ENCODE assay signal across 13 cellular contexts in the genomic region with DNA sequence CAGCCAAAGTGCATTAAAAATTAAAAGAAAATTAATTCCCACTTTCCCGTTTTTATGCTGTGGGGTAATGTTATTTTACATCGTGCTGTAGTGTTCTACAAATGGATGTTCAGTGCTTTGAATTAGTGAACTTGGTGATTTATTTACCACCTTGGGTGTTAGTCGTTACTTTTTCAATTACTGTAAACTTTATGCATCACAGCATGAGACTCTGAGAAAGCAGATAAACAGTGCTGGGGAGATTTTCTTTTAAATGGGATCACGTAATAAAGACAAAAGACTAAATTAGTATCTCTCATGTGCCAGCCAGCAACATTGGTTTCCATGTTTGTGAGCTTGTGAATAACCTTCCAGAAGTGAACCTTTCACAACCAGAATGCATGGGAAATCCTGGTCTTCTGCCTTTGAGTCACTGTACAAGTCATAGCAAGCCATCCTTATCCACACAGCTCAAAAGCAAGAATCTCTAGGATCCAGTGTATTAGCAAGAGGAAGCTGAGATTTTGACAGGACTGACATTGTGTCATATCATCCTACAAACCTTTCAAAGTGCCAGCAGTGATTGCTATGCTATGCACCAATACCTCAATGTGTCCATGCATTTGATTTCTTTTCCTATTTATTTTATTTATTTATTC. TPM values are rescaled to one million over a fixed set of nuclear protein-coding genes. Genes with fewer than 3 reads are reported as not detected.
DNase-seq lines count a peak whose midpoint lies in the region; ATAC-seq, FAIRE-seq and TF ChIP-seq lines count a peak whose summit lies in the region.
"Had no signal": no experiment of that assay in that cellular context is flagged by ENCODE, and none has a peak within 500 bp of the region (broad histone marks: within the 10 kb centered on the region; RNA-seq: fewer than 3 reads in every experiment).

No MANE protein-coding gene starts in this region.

- POLR2A ChIA-PET in A549 (lab: Yijun Ruan, JAX): interaction anchor here (1.1 kb wide), 1 partner anchor 39 kb away, joined by 3 read pairs; no protein-coding TSS in a partner anchor

- H3K9ac ChIP-seq in mammary epithelial cell (ENCODE audit: insufficient read depth, low read length): no peak overlapping the region
- H3K9ac ChIP-seq: BLaER1 treated with 17β-estradiol and CSF1 and Interleukin-3, amounts not matched to agents 10 nM and 100 nM had no signal

- TF ChIP-seq POLR2A in A549 (IDR thresholded peaks at IDR 0.05; ENCODE audit: low read length): no peak
- no peak for TF ChIP-seq POLR2A in erythroblast (IDR thresholded peaks at IDR 0.05; ENCODE audit: low read length)

- DNase-seq in A549 (ENCODE audit: low read depth in 1 of 2, low spot score in 1 of 2) (no peak), HT1080 (ENCODE audit: low read depth) (peak; percentile 7), mammary epithelial cell (peak; percentile 84), foreskin keratinocyte (peak; percentile 79 to 90), caudate nucleus (lab: John Stamatoyannopoulos, UW) (no peak), erythroblast (lab: John Stamatoyannopoulos, UW) (no peak)
- DNase-seq in stimulated activated CD4-positive, alpha-beta T cell treated with anti-CD3 and anti-CD28 coated beads, Interleukin-4, amount 100 ng/mL, for 4 hours: no peak
- no peak for DNase-seq in effector CD4-positive, alpha-beta T cell
- DNase-seq: 8988T, KBM-7, PC-3, Right ventricle myocardium superior had no signal

- no peaks in the 10 kb centered on the region for H3K4me1 ChIP-seq in A549
- no peaks in the 10 kb centered on the region for H3K4me1 ChIP-seq in mammary epithelial cell (ENCODE audit: insufficient read depth, low read length)
- peaks cover 6% of the 10 kb centered on the region for H3K4me1 ChIP-seq in foreskin keratinocyte

- 25% methylated on average over 4 of the region's 4 CpGs for WGBS in A549 (ENCODE audit: missing lambda C conversion rate)
- 75% methylated on average over 4 of the region's 4 CpGs for WGBS in mammary epithelial cell (ENCODE audit: low coverage, missing lambda C conversion rate)

- no peak for TF ChIP-seq RAD21 in A549 (conservative IDR thresholded peaks at IDR 0.05 in 1 of 2, IDR thresholded peaks at IDR 0.05 in 1 of 2)

- ATAC-seq in A549 (peak; percentile 31 to 33; a peak in 2 of 6 replicates), foreskin keratinocyte (peak; percentile 93)

- TF ChIP-seq CTCF in A549 (IDR thresholded peaks at IDR 0.05) (no peak), mammary epithelial cell (conservative IDR thresholded peaks at IDR 0.05 in 1 of 2, IDR thresholded peaks at IDR 0.05 in 1 of 2; ENCODE audit: extremely low read depth in 1 of 2, insufficient read depth in 1 of 2, low read depth in 1 of 2, low read length in 2 of 2) (no peak), foreskin keratinocyte (conservative IDR thresholded peaks at IDR 0.05) (no peak)

- no peaks in the 10 kb centered on the region for H3K36me3 ChIP-seq in mammary epithelial cell (ENCODE audit: insufficient read depth, low read length)
- H3K36me3 ChIP-seq: BLaER1 treated with 17β-estradiol and CSF1 and Interleukin-3, amounts not matched to agents 10 nM and 100 nM had no signal

- no TSS peak for BruUV-seq in mammary epithelial cell (replicated peaks; lab: Mats Ljungman, UMichigan)

- H3K27me3 ChIP-seq in mammary epithelial cell (ENCODE audit: insufficient read depth, low read length) (no peaks in the 10 kb centered on the region), foreskin keratinocyte (no peaks in the 10 kb centered on the region)
- H3K27me3 ChIP-seq: BLaER1 treated with 17β-estradiol and CSF1 and Interleukin-3, amounts not matched to agents 10 nM and 100 nM had no signal

- no peak for TF ChIP-seq EP300 in A549 (IDR thresholded peaks at IDR 0.05)

- no peak overlapping the region for H3K4me3 ChIP-seq in A549
- no peak overlapping the region for H3K4me3 ChIP-seq in mammary epithelial cell (replicated peaks in 1 of 3; ENCODE audit: insufficient read depth in 1 of 3, low read depth in 2 of 3, low read length in 3 of 3)
- H3K4me3 ChIP-seq: BLaER1 treated with 17β-estradiol and CSF1 and Interleukin-3, amounts not matched to agents 10 nM and 100 nM had no signal

- intact Hi-C loops in mammary epithelial cell (cut with micrococcal nuclease): no loop called here

- no peak overlapping the region for H3K4me2 ChIP-seq in A549
- H3K4me2 ChIP-seq in mammary epithelial cell (ENCODE audit: insufficient read depth, low read depth, low read length): no peak overlapping the region
- H3K4me2 ChIP-seq: BLaER1 treated with 17β-estradiol and CSF1 and Interleukin-3, amounts not matched to agents 10 nM and 100 nM had no signal

- FAIRE-seq in A549 (lab: Jason Lieb, UNC): no peak

- dilution Hi-C loops in mammary epithelial cell (cut with HindIII; ENCODE audit: low sequenced_read_pairs): no loop called here

- H2AFZ ChIP-seq in mammary epithelial cell (ENCODE audit: low read depth, low read length): no peak overlapping the region

- CTCF ChIA-PET in A549 (lab: Yijun Ruan, JAX) (no interaction called here), mammary epithelial cell (lab: Charles Lee; ENCODE audit: low non-redundant PET) (no interaction called here)

- no peaks in the 10 kb centered on the region for H4K20me1 ChIP-seq in mammary epithelial cell (ENCODE audit: insufficient read depth, low read length)
- H4K20me1 ChIP-seq: BLaER1 treated with 17β-estradiol and CSF1 and Interleukin-3, amounts not matched to agents 10 nM and 100 nM had no signal

- no peaks in the 10 kb centered on the region for H3K79me2 ChIP-seq in mammary epithelial cell (ENCODE audit: insufficient read depth, low read length)

- H3K27ac ChIP-seq in A549: no peak overlapping the region
- H3K27ac ChIP-seq in mammary epithelial cell (ENCODE audit: insufficient read depth, low read depth, low read length): no peak overlapping the region
- H3K27ac ChIP-seq in foreskin keratinocyte: no peak overlapping the region
- no peak overlapping the region for H3K27ac ChIP-seq in caudate nucleus (ENCODE audit: low read depth, low read length)
- H3K27ac ChIP-seq: BLaER1 treated with 17β-estradiol and CSF1 and Interleukin-3, amounts not matched to agents 10 nM and 100 nM had no signal

- in situ Hi-C loops in mammary epithelial cell (cut with MboI; ENCODE audit: low sequenced_read_pairs in 2 of 2): no loop called here

- H3K9me3 ChIP-seq in A549: no peaks in the 10 kb centered on the region
- no peaks in the 10 kb centered on the region for H3K9me3 ChIP-seq in mammary epithelial cell (replicated peaks; ENCODE audit: insufficient read depth, low read length)
- H3K9me3 ChIP-seq: BLaER1 treated with 17β-estradiol and CSF1 and Interleukin-3, amounts not matched to agents 10 nM and 100 nM had no signal

TF ChIP-seq in A549, 52 proteins besides CTCF, POLR2A, EP300 and RAD21 (continues in another document):
- TF ChIP-seq FOXS1 (CRISPR knock-in tag; IDR thresholded peaks at IDR 0.05) (no peak), JUN (IDR thresholded peaks at IDR 0.05) (no peak), RARB (CRISPR knock-in tag; IDR thresholded peaks at IDR 0.05) (no peak), RCOR1 (IDR thresholded peaks at IDR 0.05; ENCODE audit: low read depth, low read length) (no peak), SREBF2 (IDR thresholded peaks at IDR 0.05) (no peak), KDM5A (IDR thresholded peaks at IDR 0.05) (no peak), CHD4 (IDR thresholded peaks at IDR 0.05; ENCODE audit: borderline replicate concordance) (no peak), FOSL2 (IDR thresholded peaks at IDR 0.05) (no peak), FOSL2 (CRISPR knock-in tag; IDR thresholded peaks at IDR 0.05) (no peak), EHF (CRISPR knock-in tag; IDR thresholded peaks at IDR 0.05) (no peak), HDAC2 (IDR thresholded peaks at IDR 0.05) (no peak), MAFK (IDR thresholded peaks at IDR 0.05; ENCODE audit: partially characterized antibody) (no peak), TFCP2L1 (CRISPR knock-in tag; IDR thresholded peaks at IDR 0.05) (no peak), MAZ (IDR thresholded peaks at IDR 0.05; ENCODE audit: borderline replicate concordance, low read depth, low read length) (no peak), CBX2 (IDR thresholded peaks at IDR 0.05; ENCODE audit: borderline replicate concordance, low read depth) (no peak)
- TF ChIP-seq, protein P1, sequence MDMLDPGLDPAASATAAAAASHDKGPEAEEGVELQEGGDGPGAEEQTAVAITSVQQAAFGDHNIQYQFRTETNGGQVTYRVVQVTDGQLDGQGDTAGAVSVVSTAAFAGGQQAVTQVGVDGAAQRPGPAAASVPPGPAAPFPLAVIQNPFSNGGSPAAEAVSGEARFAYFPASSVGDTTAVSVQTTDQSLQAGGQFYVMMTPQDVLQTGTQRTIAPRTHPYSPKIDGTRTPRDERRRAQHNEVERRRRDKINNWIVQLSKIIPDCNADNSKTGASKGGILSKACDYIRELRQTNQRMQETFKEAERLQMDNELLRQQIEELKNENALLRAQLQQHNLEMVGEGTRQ (IDR thresholded peaks at IDR 0.05): no peak

RNA-seq across cellular contexts. Expression of gene NRDE2, which starts 13.3 kb away (rescaled TPM):
- polyA plus RNA-seq in A549 (2011; rRNA removed): 12.7 and 14.7 TPM in 2 replicates
- 7.6 and 7.7 TPM in 2 replicates for polyA plus RNA-seq in A549 (2012; cell fraction: cytosol; rRNA removed)
- polyA plus RNA-seq in A549 (2012; cell fraction: nucleus; rRNA removed): 14.7 and 24.3 TPM in 2 replicates
- polyA plus RNA-seq in A549 (2017; fragmentation: RNase III; extraction: RNeasy Plus Mini Kit Qiagen cat#74134 plus additional on column Dnase treatment): 10.2 to 12.5 TPM (median 11.6 TPM) in 3 replicates
- 17.8 and 23.2 TPM in 2 replicates for polyA minus RNA-seq in A549 (2011; rRNA and poly(A)+ RNA removed)
- 9.7 and 16.4 TPM in 2 replicates for total RNA-seq in HT1080 (2014; rRNA removed; shearing (Covaris generic))
- 7.1 and 7.3 TPM in 2 replicates for polyA plus RNA-seq in HT1080 (2015; cell fraction: cytosol; rRNA removed)
- polyA plus RNA-seq in HT1080 (2015; cell fraction: nucleus; rRNA removed): 25.2 and 31.7 TPM in 2 replicates
- 10 to 100 TPM; 10.3 to 12.7 TPM for total RNA-seq in mammary epithelial cell
- polyA plus RNA-seq in mammary epithelial cell: 7.2 TPM
- polyA minus RNA-seq in mammary epithelial cell: 16.5 TPM
- 8.8 and 10.3 TPM in 2 replicates for total RNA-seq in foreskin keratinocyte
- 5.5 and 6.5 TPM in 2 replicates for polyA plus RNA-seq in foreskin keratinocyte

RNA-seq across cellular contexts. Expression of gene CALM1, which starts 51.8 kb away (rescaled TPM):
- polyA plus RNA-seq in A549 (2011; rRNA removed): 337 and 451 TPM in 2 replicates
- polyA plus RNA-seq in A549 (2012; cell fraction: cytosol; rRNA removed): 389 and 431 TPM in 2 replicates
- polyA plus RNA-seq in A549 (2012; cell fraction: nucleus; rRNA removed): 183 and 312 TPM in 2 replicates
- polyA plus RNA-seq in A549 (2017; fragmentation: RNase III; extraction: RNeasy Plus Mini Kit Qiagen cat#74134 plus additional on column Dnase treatment): 374 to 398 TPM (median 385 TPM) in 3 replicates
- 150 and 191 TPM in 2 replicates for polyA minus RNA-seq in A549 (2011; rRNA and poly(A)+ RNA removed)
- total RNA-seq in HT1080 (2014; rRNA removed; shearing (Covaris generic)): 285 and 648 TPM in 2 replicates
- polyA plus RNA-seq in HT1080 (2015; cell fraction: cytosol; rRNA removed): 423 and 424 TPM in 2 replicates
- 247 and 253 TPM in 2 replicates for polyA plus RNA-seq in HT1080 (2015; cell fraction: nucleus; rRNA removed)
- total RNA-seq in mammary epithelial cell: 100 to 1,000 TPM; 285 to 340 TPM
- polyA plus RNA-seq in mammary epithelial cell: 607 TPM
- 279 TPM for polyA minus RNA-seq in mammary epithelial cell
- total RNA-seq in foreskin keratinocyte: 489 and 498 TPM in 2 replicates
- polyA plus RNA-seq in foreskin keratinocyte: 416 and 452 TPM in 2 replicates

Comparison
In these comparisons a context has a peak if more than half of its experiments do, and no peak if none do; other contexts are left out.
1. DNase-seq: peak in HT1080 (single experiment), mammary epithelial cell (single experiment) and foreskin keratinocyte (2 of 2); none in A549 (0 of 2), caudate nucleus (0 of 61), stimulated activated CD4-positive, alpha-beta T cell treated with anti-CD3 and anti-CD28 coated beads, Interleukin-4, amount 100 ng/mL, for 4 hours (0 of 2), erythroblast (0 of 2) and effector CD4-positive, alpha-beta T cell (single experiment).